Comparison of ENCODE assay signal across 2 cellular contexts in genomic region chr2:191231995-191232394, GRCh38.
A peak's percentile ranks its signal among the peaks of the same experiment; 100 is the strongest.
TF ChIP-seq lines count a peak whose summit lies in the region.

No MANE protein-coding gene starts in this region.

TF ChIP-seq in A549, 52 proteins besides CTCF, POLR2A, EP300 and RAD21 (continued from another document):
- TF ChIP-seq HES2 (IDR thresholded peaks at IDR 0.05) (no peak), FOSB (CRISPR knock-in tag; IDR thresholded peaks at IDR 0.05) (no peak), NR3C1 (IDR thresholded peaks at IDR 0.05) (no peak), KDM5A (IDR thresholded peaks at IDR 0.05) (no peak), EHF (CRISPR knock-in tag; IDR thresholded peaks at IDR 0.05) (no peak), HOXB13 (CRISPR knock-in tag; IDR thresholded peaks at IDR 0.05; ENCODE audit: low read depth) (no peak), HMGXB4 (CRISPR knock-in tag; IDR thresholded peaks at IDR 0.05; ENCODE audit: borderline replicate concordance) (no peak), MAZ (IDR thresholded peaks at IDR 0.05; ENCODE audit: borderline replicate concordance, low read depth, low read length) (no peak), KDM1A (IDR thresholded peaks at IDR 0.05; ENCODE audit: low read depth) (no peak), NPAS2 (CRISPR knock-in tag; IDR thresholded peaks at IDR 0.05; ENCODE audit: borderline replicate concordance) (no peak), HEYL (CRISPR knock-in tag; IDR thresholded peaks at IDR 0.05) (no peak), ZSCAN20 (CRISPR knock-in tag; IDR thresholded peaks at IDR 0.05) (no peak), MAX (IDR thresholded peaks at IDR 0.05) (no peak), TFCP2L1 (CRISPR knock-in tag; IDR thresholded peaks at IDR 0.05) (no peak)

TF ChIP-seq in GM12878, 131 proteins besides CTCF, POLR2A, EP300 and RAD21:
- TF ChIP-seq IRF3 (IDR thresholded peaks at IDR 0.05): no peak
- TF ChIP-seq SMC3 (IDR thresholded peaks at IDR 0.05; ENCODE audit: borderline replicate concordance, low read length): peak; percentile 24; the same call in 1 of the 2 replicates
